Comparison of ENCODE assay signal across 10 cellular contexts in the genomic region with DNA sequence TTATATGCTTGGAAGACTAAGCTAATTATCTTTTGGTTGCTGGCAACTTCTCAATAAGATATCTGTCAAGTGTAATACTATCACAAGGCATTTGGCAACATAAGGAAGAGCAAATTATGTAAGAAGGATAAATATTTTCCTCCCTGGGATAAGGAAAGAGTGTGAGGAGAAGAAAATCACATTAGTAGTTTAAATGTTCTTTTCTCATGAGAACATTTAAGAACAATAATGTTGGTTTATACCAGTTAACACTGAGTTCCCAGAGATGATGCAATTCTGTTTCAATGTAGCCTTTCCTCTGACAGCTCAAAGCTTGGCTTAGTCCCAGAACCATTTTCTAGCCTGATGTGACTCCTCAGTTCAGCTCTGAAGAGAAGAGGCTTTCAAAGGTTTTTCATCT.
DNase-seq lines count a peak whose midpoint lies in the region; ATAC-seq and TF ChIP-seq lines count a peak whose summit lies in the region.
"Had no signal": no experiment of that assay in that cellular context is flagged by ENCODE, and none has a peak within 500 bp of the region (broad histone marks: within the 10 kb centered on the region; RNA-seq: fewer than 3 reads in every experiment).

No MANE protein-coding gene starts in this region.

- H3K9me3 ChIP-seq in CD8-positive, alpha-beta memory T cell (ENCODE audit: low read length), result no peaks in the 10 kb centered on the region

- peak; percentile 58 for DNase-seq in AG09309 (ENCODE audit: low read depth)
- peak; percentile 40 for DNase-seq in NCI-H2029 (lab: John Stamatoyannopoulos, UW)
- DNase-seq in dermis microvascular lymphatic vessel endothelial cell (ENCODE audit: low read depth in 2 of 2), result peak; percentile 7 to 50
- peak; percentile 58 for DNase-seq in midbrain (lab: John Stamatoyannopoulos, UW)
- DNase-seq in CD8-positive, alpha-beta memory T cell, result no peak
- DNase-seq: Calu3, NCI-H1694 treated with DMSO at 0.1 percent for 48 hours had no signal

- no peak overlapping the region for H3K4me3 Mint-ChIP-seq in CD8-positive, alpha-beta memory T cell

- H3K27me3 ChIP-seq in CD8-positive, alpha-beta memory T cell (ENCODE audit: insufficient read depth, low read length, poor library complexity, severe bottlenecking), result no peaks in the 10 kb centered on the region

- H3K4me3 ChIP-seq in AG09309 (ENCODE audit: control insufficient read depth, low read depth, low read length), result no peak overlapping the region
- no peak overlapping the region for H3K4me3 ChIP-seq in CD8-positive, alpha-beta memory T cell (ENCODE audit: low read length)

- H3K27ac Mint-ChIP-seq in CD8-positive, alpha-beta memory T cell, result no peak overlapping the region

- H3K36me3 ChIP-seq in CD8-positive, alpha-beta memory T cell (ENCODE audit: insufficient read depth, low read length), result no peaks in the 10 kb centered on the region

- no peaks in the 10 kb centered on the region for H3K4me1 Mint-ChIP-seq in CD8-positive, alpha-beta memory T cell

- H3K36me3 Mint-ChIP-seq in CD8-positive, alpha-beta memory T cell, result no peaks in the 10 kb centered on the region

- no peak for TF ChIP-seq CTCF in AG09309 (IDR thresholded peaks at IDR 0.05; ENCODE audit: control insufficient read depth, insufficient read depth, low read depth, low read length, missing control alignments)

- no peak for ATAC-seq in GM18498 (IDR thresholded peaks at IDR 0.05; ENCODE audit: unreplicated experiment)
- ATAC-seq in GM19463 (IDR thresholded peaks at IDR 0.05; ENCODE audit: unreplicated experiment), result no peak
- no peak for ATAC-seq in GM21619 (IDR thresholded peaks at IDR 0.05; ENCODE audit: unreplicated experiment)

- CTCF ChIA-PET in CD8-positive, alpha-beta memory T cell (lab: Charles Lee), result no interaction called here

- peaks cover 0 to 5% (median 0%) of the 10 kb centered on the region in 5 donors for H3K9me3 Mint-ChIP-seq in CD8-positive, alpha-beta memory T cell

- H3K27ac ChIP-seq in CD8-positive, alpha-beta memory T cell (ENCODE audit: low read depth, low read length), result no peak overlapping the region

- POLR2A ChIA-PET in CD8-positive, alpha-beta memory T cell (lab: Charles Lee), result no interaction called here

- H3K27me3 Mint-ChIP-seq in CD8-positive, alpha-beta memory T cell, result peaks cover 6 to 19% of the 10 kb centered on the region in 2 donors

- no peaks in the 10 kb centered on the region for H3K4me1 ChIP-seq in CD8-positive, alpha-beta memory T cell (ENCODE audit: insufficient read depth, low read length)

Comparison
In these comparisons a context has a peak if more than half of its experiments do, and no peak if none do; other contexts are left out.
1. DNase-seq: peak in AG09309 (single experiment), NCI-H2029 (single experiment), dermis microvascular lymphatic vessel endothelial cell (2 of 2) and midbrain (single experiment); none in CD8-positive, alpha-beta memory T cell (0 of 5).